Comparison of ENCODE assay signal across 12 cellular contexts in the genomic region with DNA sequence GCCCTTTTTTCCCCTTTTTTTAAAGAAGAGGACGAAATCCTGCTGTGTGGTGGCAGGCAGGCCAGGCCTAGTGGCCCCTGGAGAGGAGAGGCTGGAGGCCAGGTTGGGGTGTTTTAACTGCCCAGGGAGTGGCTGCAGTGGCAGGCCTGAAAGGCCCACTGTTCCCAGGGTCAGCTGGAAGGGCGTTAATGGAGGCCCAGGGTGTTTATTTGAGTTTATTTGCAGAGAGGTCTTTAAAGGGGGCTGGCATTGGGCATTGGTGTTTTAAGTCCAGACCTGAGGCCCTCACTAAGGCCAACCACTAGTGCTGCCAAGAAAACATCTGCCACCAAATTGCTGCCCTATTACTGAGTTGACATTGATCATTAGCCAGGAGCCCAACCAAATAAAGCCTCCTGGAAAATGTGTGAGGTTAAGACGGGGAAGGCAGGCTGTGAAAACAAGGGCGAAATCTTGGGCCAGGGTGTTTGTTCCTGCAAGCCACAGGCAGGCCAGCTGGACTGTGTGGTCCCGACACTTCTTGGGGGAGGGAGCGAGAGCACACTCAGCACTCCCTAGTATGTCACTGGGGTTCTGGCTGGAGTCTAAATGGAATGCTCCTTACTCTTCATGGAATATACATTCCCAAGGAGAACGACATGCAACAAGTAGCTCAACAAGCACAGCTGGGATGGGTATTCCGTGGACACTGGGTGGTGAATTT. TPM values are rescaled to one million over a fixed set of nuclear protein-coding genes. Genes with fewer than 3 reads are reported as not detected.
DNase-seq lines count a peak whose midpoint lies in the region; ATAC-seq and TF ChIP-seq lines count a peak whose summit lies in the region.
"Had no signal": no experiment of that assay in that cellular context is flagged by ENCODE, and none has a peak within 500 bp of the region (broad histone marks: within the 10 kb centered on the region; RNA-seq: fewer than 3 reads in every experiment).

No MANE protein-coding gene starts in this region.

- peak overlapping the region; percentile 58 for H3K27ac ChIP-seq in upper lobe of right lung
- H3K27ac ChIP-seq: foreskin keratinocyte had no signal

- H3K9me3 Mint-ChIP-seq in activated naive CD4-positive, alpha-beta T cell treated with anti-CD3 and anti-CD28 coated beads, Interleukin-2, amount 50 U/mL, for 72 hours, result no peaks in the 10 kb centered on the region
- no peaks in the 10 kb centered on the region for H3K9me3 Mint-ChIP-seq in naive B cell

- peak overlapping the region; percentile 20 for H3K9ac ChIP-seq in endocrine pancreas (ENCODE audit: control insufficient read depth, insufficient read depth, low read length)

- peak overlapping the region; percentile 73 to 92 for H3K27ac Mint-ChIP-seq in activated naive CD4-positive, alpha-beta T cell treated with anti-CD3 and anti-CD28 coated beads, Interleukin-2, amount 50 U/mL, for 72 hours
- peak overlapping the region in 4 of 6 donors; percentile 44 to 87 (median 82) for H3K27ac Mint-ChIP-seq in naive B cell

- H3K9me3 ChIP-seq in endocrine pancreas (ENCODE audit: control insufficient read depth, low read length), result no peaks in the 10 kb centered on the region
- H3K9me3 ChIP-seq in upper lobe of right lung, result no peaks in the 10 kb centered on the region

- H3K4me1 ChIP-seq in endocrine pancreas (ENCODE audit: control insufficient read depth, insufficient read depth, low read length) (peaks cover 7% of the 10 kb centered on the region), upper lobe of right lung (peaks cover 66% of the 10 kb centered on the region)
- H3K4me1 ChIP-seq: foreskin keratinocyte had no signal

- peaks cover 41 to 80% (median 78%) of the 10 kb centered on the region in 3 donors for H3K4me1 Mint-ChIP-seq in naive B cell

- no peaks in the 10 kb centered on the region for H3K36me3 ChIP-seq in endocrine pancreas (ENCODE audit: control insufficient read depth, insufficient read depth, low read length)
- peaks cover under 1% of the 10 kb centered on the region for H3K36me3 ChIP-seq in upper lobe of right lung

- no peak overlapping the region for H3K4me3 ChIP-seq in endocrine pancreas (ENCODE audit: control insufficient read depth, insufficient read depth, low read length)
- no peak overlapping the region for H3K4me3 ChIP-seq in upper lobe of right lung

- no peak for DNase-seq in activated naive CD4-positive, alpha-beta T cell treated with anti-CD3 and anti-CD28 coated beads, Interleukin-2, amount 50 U/mL, for 72 hours (ENCODE audit: low spot score in 2 of 2)
- DNase-seq in activated naive CD4-positive, alpha-beta T cell treated with anti-CD3 and anti-CD28 coated beads, Interleukin-2, amount 50 U/mL, for 16 hours, result no peak
- DNase-seq in naive B cell (no peak), upper lobe of right lung (no peak), T-helper 1 cell (no peak)
- DNase-seq in activated CD8-positive, alpha-beta memory T cell treated with anti-CD3 and anti-CD28 coated beads, Interleukin-2, amount 50 U/mL, for 48 hours, result no peak
- DNase-seq: activated CD4-positive, alpha-beta T cell treated with anti-CD3 and anti-CD28 coated beads for 1 hour; foreskin keratinocyte; NCI-H1105 treated with DMSO at 0.1 percent for 48 hours; stimulated activated CD4-positive, alpha-beta T cell treated with anti-CD3 and anti-CD28 coated beads, Interleukin-4, amount 100 ng/mL, for 4 hours had no signal

- no peaks in the 10 kb centered on the region for H3K27me3 Mint-ChIP-seq in naive B cell

- H3K36me3 Mint-ChIP-seq in activated naive CD4-positive, alpha-beta T cell treated with anti-CD3 and anti-CD28 coated beads, Interleukin-2, amount 50 U/mL, for 72 hours, result no peaks in the 10 kb centered on the region
- H3K36me3 Mint-ChIP-seq in naive B cell, result peaks cover 0 to 8% of the 10 kb centered on the region in 2 donors

- intact Hi-C loops in upper lobe of right lung (cut with DNase I), result loop anchor here (10.0 kb wide), 1 partner anchor 126 kb away; no protein-coding TSS in a partner anchor

- peak overlapping the region in 3 of 8 donors; percentile 25 to 100 (median 44) for H3K4me3 Mint-ChIP-seq in naive B cell

- no peak for ATAC-seq in activated naive CD4-positive, alpha-beta T cell treated with anti-CD3 and anti-CD28 coated beads, Interleukin-2, amount 50 U/mL, for 72 hours
- no peak for ATAC-seq in naive B cell (ENCODE audit: low read depth in 2 of 2)
- no peak for ATAC-seq in upper lobe of right lung
- no peak for ATAC-seq in HG03342 (IDR thresholded peaks at IDR 0.05; ENCODE audit: unreplicated experiment)
- ATAC-seq: foreskin keratinocyte had no signal

- no peaks in the 10 kb centered on the region for H3K27me3 ChIP-seq in endocrine pancreas (ENCODE audit: control insufficient read depth, insufficient read depth, low read length)
- no peaks in the 10 kb centered on the region for H3K27me3 ChIP-seq in upper lobe of right lung
- H3K27me3 ChIP-seq: foreskin keratinocyte had no signal

- no peak for TF ChIP-seq CTCF in upper lobe of right lung (IDR thresholded peaks at IDR 0.05)

RNA-seq across cellular contexts. Expression of gene JADE2, which starts 5.1 kb away (rescaled TPM):
- total RNA-seq in activated naive CD4-positive, alpha-beta T cell treated with anti-CD3 and anti-CD28 coated beads, Interleukin-2, amount 50 U/mL, for 72 hours, result 10 to 100 TPM; 73.4 to 80.8 TPM
- polyA plus RNA-seq in naive B cell (ENCODE audit: low read depth in 6 of 6), result 10 to 100 TPM in 5 of 6 donors, 1 to 10 TPM in 1; 7.1 to 47.1 (median 27.1) TPM
- total RNA-seq in upper lobe of right lung, result 86.7 TPM
